ENCODE assay signal across 1 cellular context in genomic region chr11:6538456-6538855, GRCh38.
TF ChIP-seq lines count a peak whose summit lies in the region.

No MANE protein-coding gene starts in this region.

TF ChIP-seq in HepG2, 621 proteins besides CTCF, POLR2A, EP300 and RAD21:
- TF ChIP-seq HIC2 (CRISPR knock-in tag; IDR thresholded peaks at IDR 0.05; ENCODE audit: low read depth) = no peak
